In genomic region chr9:25658587-25658986, GRCh38 we compare ENCODE assay signal across 16 cellular contexts. TPM values are rescaled to one million over a fixed set of nuclear protein-coding genes. Genes with fewer than 3 reads are reported as not detected.
"Had no signal": no experiment of that assay in that cellular context is flagged by ENCODE, and none has a peak within 500 bp of the region (broad histone marks: within the 10 kb centered on the region; RNA-seq: fewer than 3 reads in every experiment).

No MANE protein-coding gene starts in this region.

- H3K36me3 ChIP-seq: esophagus muscularis mucosa, thyroid gland had no signal

- H3K9me3 ChIP-seq: esophagus muscularis mucosa, thyroid gland had no signal

- H3K79me2 ChIP-seq: hepatocyte had no signal

- H3K27me3 Mint-ChIP-seq: activated CD4-positive, alpha-beta memory T cell treated with anti-CD3 and anti-CD28 coated beads for 36 hours; activated CD8-positive, alpha-beta memory T cell treated with anti-CD3 and anti-CD28 coated beads, Interleukin-2, amount 10 ng/mL, durations not matched to agents 7 days and 5 days; activated naive CD8-positive, alpha-beta T cell had no signal

- H3K4me1 ChIP-seq: esophagus muscularis mucosa, thyroid gland had no signal

- DNase-seq: activated CD4-positive, alpha-beta memory T cell treated with anti-CD3 and anti-CD28 coated beads for 36 hours; activated CD4-positive, alpha-beta T cell treated with anti-CD3 and anti-CD28 coated beads for 4 hours; activated CD8-positive, alpha-beta memory T cell treated with anti-CD3 and anti-CD28 coated beads, Interleukin-2, amount 10 ng/mL, durations not matched to agents 7 days and 5 days; effector CD4-positive, alpha-beta T cell; occipital lobe; posterior cingulate gyrus; retina; stimulated activated CD4-positive, alpha-beta T cell treated with anti-CD3 and anti-CD28 coated beads, Interleukin-2, amount 100 ng/mL, for 24 hours; stimulated activated naive CD4-positive, alpha-beta T cell treated with Interleukin-2 at 50 U/mL for 16 hours; T-helper 2 cell; thyroid gland had no signal

- H3K4me3 ChIP-seq: esophagus muscularis mucosa, hepatocyte, lung, thyroid gland had no signal

- H3K27me3 ChIP-seq: esophagus muscularis mucosa, hepatocyte, thyroid gland had no signal

- H3K4me1 Mint-ChIP-seq: activated CD8-positive, alpha-beta memory T cell treated with anti-CD3 and anti-CD28 coated beads, Interleukin-2, amount 10 ng/mL, durations not matched to agents 7 days and 5 days had no signal

- H3K27ac ChIP-seq: esophagus muscularis mucosa, hepatocyte, thyroid gland had no signal

- ATAC-seq: activated CD8-positive, alpha-beta memory T cell treated with anti-CD3 and anti-CD28 coated beads, Interleukin-2, amount 10 ng/mL, durations not matched to agents 7 days and 5 days; left lobe of liver had no signal

- H3K27ac Mint-ChIP-seq: activated CD4-positive, alpha-beta memory T cell treated with anti-CD3 and anti-CD28 coated beads for 36 hours; activated CD8-positive, alpha-beta memory T cell treated with anti-CD3 and anti-CD28 coated beads, Interleukin-2, amount 10 ng/mL, durations not matched to agents 7 days and 5 days; activated naive CD8-positive, alpha-beta T cell had no signal

- H3K4me3 Mint-ChIP-seq: activated CD4-positive, alpha-beta memory T cell treated with anti-CD3 and anti-CD28 coated beads for 36 hours; activated CD8-positive, alpha-beta memory T cell treated with anti-CD3 and anti-CD28 coated beads, Interleukin-2, amount 10 ng/mL, durations not matched to agents 7 days and 5 days; activated naive CD8-positive, alpha-beta T cell had no signal

- H2AFZ ChIP-seq: hepatocyte had no signal

- H3K4me2 ChIP-seq: hepatocyte had no signal

- H3K36me3 Mint-ChIP-seq: activated CD4-positive, alpha-beta memory T cell treated with anti-CD3 and anti-CD28 coated beads for 36 hours; activated CD8-positive, alpha-beta memory T cell treated with anti-CD3 and anti-CD28 coated beads, Interleukin-2, amount 10 ng/mL, durations not matched to agents 7 days and 5 days; activated naive CD8-positive, alpha-beta T cell had no signal

RNA-seq across cellular contexts. Expression of gene TUSC1, which starts 19.7 kb away (rescaled TPM):
- total RNA-seq: activated CD4-positive, alpha-beta memory T cell treated with anti-CD3 and anti-CD28 coated beads for 36 hours; activated CD8-positive, alpha-beta memory T cell treated with anti-CD3 and anti-CD28 coated beads, Interleukin-2, amount 10 ng/mL, durations not matched to agents 7 days and 5 days had no signal
